ENCODE assay signal across 16 cellular contexts in the genomic region with DNA sequence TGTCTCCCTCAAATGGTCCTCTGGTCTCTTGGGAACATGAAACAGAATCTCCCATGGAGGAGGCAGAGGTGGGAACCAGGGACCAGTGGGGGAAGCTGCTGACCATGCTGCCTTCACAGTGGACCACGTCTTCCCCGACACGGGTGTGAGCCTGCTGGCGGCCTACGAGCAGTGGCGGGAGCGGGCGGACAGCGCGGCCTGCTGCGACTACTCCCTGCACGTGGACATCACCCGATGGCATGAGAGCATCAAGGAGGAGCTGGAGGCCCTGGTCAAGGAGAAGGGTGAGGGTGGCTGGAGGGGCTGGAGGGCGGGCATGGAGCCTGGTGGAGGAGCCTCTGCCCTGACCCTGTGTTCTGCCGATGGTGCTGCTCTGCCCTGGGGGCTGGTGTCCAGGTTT.
"Had no signal": no experiment of that assay in that cellular context is flagged by ENCODE, and none has a peak within 500 bp of the region (broad histone marks: within the 10 kb centered on the region; RNA-seq: fewer than 3 reads in every experiment).

No MANE protein-coding gene starts in this region.

- H3K9ac ChIP-seq: parathyroid adenoma had no signal

- H3K4me1 ChIP-seq: colonic mucosa, esophagus squamous epithelium, gastroesophageal sphincter, parathyroid adenoma, suprapubic skin, thyroid gland had no signal

- H3K79me2 ChIP-seq: parathyroid adenoma had no signal

- DNase-seq: cerebellar nuclear complex, colonic mucosa, esophagus squamous epithelium, hippocampal formation, kidney glomerular epithelial cell, mesenchymal stem cell, naive B cell, occipital lobe, small intestine had no signal

- ATAC-seq: gastroesophageal sphincter; stimulated activated naive CD8-positive, alpha-beta T cell treated with anti-CD3 and anti-CD28 coated beads, Interleukin-15, Interleukin-2, amounts not matched to agents 100 U/mL and 50 U/mL, for 24 hours had no signal

- H3K36me3 ChIP-seq: colonic mucosa, esophagus squamous epithelium, gastroesophageal sphincter, suprapubic skin, thyroid gland had no signal

- H3K27ac ChIP-seq: colonic mucosa, esophagus squamous epithelium, gastroesophageal sphincter, parathyroid adenoma, suprapubic skin, thyroid gland had no signal

- H2AFZ ChIP-seq: parathyroid adenoma had no signal

- H3K4me3 ChIP-seq: colonic mucosa, esophagus squamous epithelium, gastroesophageal sphincter, lung, suprapubic skin, thyroid gland had no signal

- H3K27me3 ChIP-seq: colonic mucosa, thyroid gland had no signal

- H3K9me3 ChIP-seq: colonic mucosa, esophagus squamous epithelium, gastroesophageal sphincter, suprapubic skin, thyroid gland had no signal

- FAIRE-seq: small intestine, urothelium cell line had no signal
